In the genomic region with DNA sequence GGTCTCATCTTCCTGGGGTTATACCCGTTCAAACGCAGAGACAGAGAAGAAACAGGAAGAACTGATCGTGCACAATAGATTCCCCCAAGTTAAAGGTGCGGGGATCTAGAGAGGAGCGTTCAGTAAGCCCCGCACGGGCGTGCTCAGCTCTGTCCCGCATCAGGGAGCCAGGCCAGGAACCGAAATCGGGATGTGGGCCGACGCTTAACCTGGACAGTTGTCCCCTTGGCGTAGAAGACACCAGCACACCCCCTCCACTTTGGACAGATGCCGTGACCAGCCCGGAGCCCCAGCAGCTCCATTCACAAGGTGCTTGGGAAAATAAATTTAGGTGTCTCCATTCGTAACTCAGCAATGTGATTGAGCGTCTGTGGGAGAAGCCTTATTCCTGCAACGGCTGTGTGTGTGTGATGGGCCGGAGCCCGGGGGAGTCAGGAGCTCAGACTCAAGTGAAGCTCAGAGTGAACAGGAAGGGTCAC, we compare ENCODE assay signal across 16 cellular contexts. TPM values are rescaled to one million over a fixed set of nuclear protein-coding genes. Genes with fewer than 3 reads are reported as not detected.
DNase-seq lines count a peak whose midpoint lies in the region; ATAC-seq and TF ChIP-seq lines count a peak whose summit lies in the region.
"Had no signal": no experiment of that assay in that cellular context is flagged by ENCODE, and none has a peak within 500 bp of the region (broad histone marks: within the 10 kb centered on the region; RNA-seq: fewer than 3 reads in every experiment).

No MANE protein-coding gene starts in this region.

- H4K8ac ChIP-seq in neuronal stem cell (ENCODE audit: low read depth, low read length), result no peak overlapping the region

- no peak overlapping the region for H4K91ac ChIP-seq in neuronal stem cell (ENCODE audit: low read depth, low read length, poor library complexity)

- no peak overlapping the region for H2BK5ac ChIP-seq in neuronal stem cell (ENCODE audit: low read length)

- H2BK15ac ChIP-seq in neuronal stem cell (ENCODE audit: low read length), result no peak overlapping the region

- no peaks in the 10 kb centered on the region for H3K36me3 ChIP-seq in BLaER1 treated with 17β-estradiol and CSF1 and Interleukin-3, amounts not matched to agents 10 nM and 100 nM
- H3K36me3 ChIP-seq in H7 (replicated peaks; ENCODE audit: control insufficient read depth, insufficient read depth, low read length), result no peaks in the 10 kb centered on the region
- H3K36me3 ChIP-seq in neuronal stem cell (replicated peaks in 1 of 2; ENCODE audit: control insufficient read depth in 2 of 2, insufficient read depth in 2 of 2, low read length in 2 of 2), result no peaks in the 10 kb centered on the region
- no peaks in the 10 kb centered on the region for H3K36me3 ChIP-seq in osteoblast (ENCODE audit: insufficient read depth, low read length)
- H3K36me3 ChIP-seq: WERI-Rb-1 had no signal

- no peak overlapping the region for H2AFZ ChIP-seq in neuronal stem cell (ENCODE audit: low read length)
- H2AFZ ChIP-seq in osteoblast (ENCODE audit: low read length), result no peak overlapping the region

- no peak overlapping the region for H2AK5ac ChIP-seq in neuronal stem cell (ENCODE audit: low read depth, low read length)

- H3K27me3 ChIP-seq in BLaER1 treated with 17β-estradiol and CSF1 and Interleukin-3, amounts not matched to agents 10 nM and 100 nM, result peaks cover 8 to 37% (median 29%) of the 10 kb centered on the region in 11 experiments
- no peaks in the 10 kb centered on the region; the same call in 1 of the 2 replicates for H3K27me3 ChIP-seq in H7 (ENCODE audit: control insufficient read depth, insufficient read depth, low read length)
- H3K27me3 ChIP-seq in neuronal stem cell (ENCODE audit: control insufficient read depth in 3 of 3, insufficient read depth in 3 of 3, low read depth in 1 of 3, low read length in 3 of 3), result peaks cover 0 to 9% (median 3%) of the 10 kb centered on the region in 3 experiments
- peaks cover under 1% of the 10 kb centered on the region for H3K27me3 ChIP-seq in osteoblast (ENCODE audit: insufficient read depth, low read length)

- peaks cover 69 to 79% (median 71%) of the 10 kb centered on the region in 10 experiments for H3K4me1 ChIP-seq in BLaER1 treated with 17β-estradiol and CSF1 and Interleukin-3, amounts not matched to agents 10 nM and 100 nM
- H3K4me1 ChIP-seq in neuronal stem cell (ENCODE audit: control insufficient read depth in 2 of 2, insufficient read depth in 1 of 2, low read depth in 1 of 2, low read length in 2 of 2) (peaks cover 0 to 9% of the 10 kb centered on the region in 2 donors), osteoblast (ENCODE audit: insufficient read depth, low read length) (no peaks in the 10 kb centered on the region)

- H3K79me2 ChIP-seq in osteoblast (ENCODE audit: insufficient read depth, low read length), result no peaks in the 10 kb centered on the region

- no peak overlapping the region for H3K27ac ChIP-seq in BLaER1 treated with 17β-estradiol and CSF1 and Interleukin-3, amounts not matched to agents 10 nM and 100 nM
- H3K27ac ChIP-seq in neuronal stem cell (replicated peaks; ENCODE audit: low read length), result no peak overlapping the region
- H3K27ac ChIP-seq in osteoblast (ENCODE audit: low read depth, low read length), result no peak overlapping the region

- no peaks in the 10 kb centered on the region for H3K36me3 Mint-ChIP-seq in T-helper 17 cell (ENCODE audit: low read depth)
- H3K36me3 Mint-ChIP-seq: brain; CD8-positive, alpha-beta memory T cell; mesothelial cell of epicardium had no signal

- H3K14ac ChIP-seq in neuronal stem cell (ENCODE audit: low read length), result no peak overlapping the region

- H3K4me3 ChIP-seq in BLaER1 treated with 17β-estradiol and CSF1 and Interleukin-3, amounts not matched to agents 10 nM and 100 nM, result no peak overlapping the region
- H3K4me3 ChIP-seq in H7 (ENCODE audit: insufficient read depth, low read depth, low read length) (no peak overlapping the region), neuronal stem cell (ENCODE audit: low read length in 2 of 2) (no peak overlapping the region), osteoblast (ENCODE audit: insufficient read depth, low read length) (no peak overlapping the region)

- no peak overlapping the region for H2BK12ac ChIP-seq in neuronal stem cell (ENCODE audit: low read length)

- TF ChIP-seq CTCF in osteoblast (IDR thresholded peaks at IDR 0.05; ENCODE audit: extremely low read depth, low read depth, low read length), result no peak

- no peaks in the 10 kb centered on the region for H3K9me3 ChIP-seq in BLaER1 treated with 17β-estradiol and CSF1 and Interleukin-3, amounts not matched to agents 10 nM and 100 nM (replicated peaks in 1 of 11)
- H3K9me3 ChIP-seq in T-helper 17 cell (ENCODE audit: control insufficient read depth, low read length, poor library complexity, severe bottlenecking), result no peaks in the 10 kb centered on the region
- H3K9me3 ChIP-seq in neuronal stem cell (replicated peaks in 1 of 2; ENCODE audit: control insufficient read depth in 2 of 2, insufficient read depth in 1 of 2, low read depth in 1 of 2, low read length in 2 of 2), result peaks cover 0 to 5% of the 10 kb centered on the region in 2 donors
- H3K9me3 ChIP-seq in osteoblast (ENCODE audit: low read depth, low read length), result no peaks in the 10 kb centered on the region

- peak overlapping the region in 2 of 11 experiments; percentile 4 to 30; a peak in 2 of 22 replicates for H3K9ac ChIP-seq in BLaER1 treated with 17β-estradiol and CSF1 and Interleukin-3, amounts not matched to agents 10 nM and 100 nM
- no peak overlapping the region for H3K9ac ChIP-seq in neuronal stem cell (ENCODE audit: low read depth, low read length, poor library complexity)

- H3K18ac ChIP-seq in neuronal stem cell (ENCODE audit: low read length), result peak overlapping the region; percentile 60

- WGBS in neuronal stem cell (ENCODE audit: extremely low coverage in 2 of 2, insufficient read length in 2 of 2, insufficient replicate concordance in 1 of 2), 2 donors, result no CpG with 5 or more reads among the region's 21 CpGs

- H3K27me3 Mint-ChIP-seq in T-helper 17 cell, result no peaks in the 10 kb centered on the region
- H3K27me3 Mint-ChIP-seq: activated T-helper 17 cell treated with anti-CD3 and anti-CD28 coated beads, Interleukin-2, amount 50 U/mL, for 72 hours had no signal

- H3K4me3 Mint-ChIP-seq in T-helper 17 cell, result no peak overlapping the region
- H3K4me3 Mint-ChIP-seq: activated naive CD8-positive, alpha-beta T cell treated with anti-CD3 and anti-CD28 coated beads, Interleukin-2, amount 50 U/mL, for 24 hours; brain; mesothelial cell of epicardium had no signal

- H4K20me1 ChIP-seq in BLaER1 treated with 17β-estradiol and CSF1 and Interleukin-3, amounts not matched to agents 10 nM and 100 nM, result peaks cover 0 to 27% (median 0%) of the 10 kb centered on the region in 11 experiments; a peak in 10 of 22 replicates
- H4K20me1 ChIP-seq in osteoblast (ENCODE audit: insufficient read depth, low read length), result no peaks in the 10 kb centered on the region

- H3K23ac ChIP-seq in neuronal stem cell (ENCODE audit: low read depth, low read length, poor library complexity), result peak overlapping the region; percentile 50

- no peak overlapping the region for H3K4ac ChIP-seq in neuronal stem cell (ENCODE audit: low read length)

- DNase-seq in H7, result peak; percentile 74
- DNase-seq in T-helper 17 cell, result no peak
- no peak for DNase-seq in neuronal stem cell (ENCODE audit: low spot score)
- DNase-seq in osteoblast (ENCODE audit: insufficient read length, low spot score, missing footprints), result no peak
- no peak for DNase-seq in nucleus accumbens (lab: John Stamatoyannopoulos, UW)
- no peak for DNase-seq in head of caudate nucleus

- no peak for ATAC-seq in T-helper 17 cell
- ATAC-seq: activated naive CD8-positive, alpha-beta T cell treated with anti-CD3 and anti-CD28 coated beads, Interleukin-2, amount 50 U/mL, for 24 hours had no signal

- peaks cover 21% of the 10 kb centered on the region for H3K4me1 Mint-ChIP-seq in T-helper 17 cell

- intact Hi-C loops in head of caudate nucleus (cut with DNase I), result loop anchor here (10.0 kb wide), 2 partner anchors 115 to 285 kb away; no protein-coding TSS in a partner anchor

- peaks cover 1% of the 10 kb centered on the region for H3K79me1 ChIP-seq in neuronal stem cell (ENCODE audit: low read depth, low read length)

- H3K27ac Mint-ChIP-seq in T-helper 17 cell, result peak overlapping the region; percentile 29
- H3K27ac Mint-ChIP-seq: mesothelial cell of epicardium, progenitor cell of endocrine pancreas had no signal

- peak overlapping the region; percentile 6 to 95 (median 33); a peak in 15 of 22 replicates for H3K4me2 ChIP-seq in BLaER1 treated with 17β-estradiol and CSF1 and Interleukin-3, amounts not matched to agents 10 nM and 100 nM
- H3K4me2 ChIP-seq in neuronal stem cell (ENCODE audit: insufficient read depth, low read length, poor library complexity, severe bottlenecking), result no peak overlapping the region
- H3K4me2 ChIP-seq in osteoblast (ENCODE audit: insufficient read depth, low read length), result no peak overlapping the region

- no peak overlapping the region for H2BK120ac ChIP-seq in neuronal stem cell (ENCODE audit: low read depth, low read length)

RNA-seq across cellular contexts. Expression of gene GATA5, which starts 24.0 kb away (rescaled TPM):
- total RNA-seq in H7 (2014; rRNA removed; shearing (Covaris generic)), result 0.55 and 1.5 TPM in 2 replicates
- total RNA-seq in T-helper 17 cell (not detected), osteoblast (not detected in 2 replicates)
- polyA plus RNA-seq in neuronal stem cell (2013, experiment 1 of 2), result 0.08 TPM
- polyA plus RNA-seq in neuronal stem cell (2013, experiment 2 of 2), result 0.11 TPM
- total RNA-seq: activated T-helper 17 cell treated with anti-CD3 and anti-CD28 coated beads, Interleukin-2, amount 50 U/mL, for 72 hours; CD8-positive, alpha-beta memory T cell; esophagus mucosa; kidney epithelial cell had no signal
- polyA plus RNA-seq: CD8-positive, alpha-beta memory T cell had no signal

Comparison
In these comparisons a context has a peak if more than half of its experiments do, and no peak if none do; other contexts are left out.
1. H3K4me2 ChIP-seq: peak in BLaER1 treated with 17β-estradiol and CSF1 and Interleukin-3, amounts not matched to agents 10 nM and 100 nM (11 of 11); none in neuronal stem cell (single experiment) and osteoblast (single experiment).